Comparison of ENCODE assay signal across 8 cellular contexts in the genomic region with DNA sequence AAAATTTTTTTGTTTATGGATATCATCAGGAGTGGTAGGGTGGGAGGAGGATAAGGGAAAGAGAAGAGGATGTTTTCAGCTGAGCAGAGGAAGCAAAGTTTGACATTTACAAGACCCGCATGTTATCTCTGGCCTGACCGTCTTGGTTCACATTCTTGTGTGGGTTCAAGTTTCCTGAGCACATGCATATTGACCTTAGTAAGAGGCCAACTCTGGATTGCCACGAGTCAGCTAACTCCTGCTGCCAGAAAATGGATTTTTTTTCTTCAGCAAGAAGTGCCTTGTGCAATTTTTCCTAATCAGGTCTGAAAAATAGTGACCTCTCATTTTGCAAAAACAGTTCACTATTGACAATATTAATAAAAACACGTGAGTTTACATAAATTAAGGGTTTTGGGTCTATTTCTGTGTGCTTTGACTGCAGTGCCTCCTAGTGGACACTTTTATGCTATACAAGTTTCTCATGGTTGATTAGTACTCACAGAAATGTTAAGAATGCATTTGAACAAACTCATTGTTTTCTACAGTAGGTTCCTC. TPM values are rescaled to one million over a fixed set of nuclear protein-coding genes. Genes with fewer than 3 reads are reported as not detected.
DNase-seq lines count a peak whose midpoint lies in the region; ATAC-seq and TF ChIP-seq lines count a peak whose summit lies in the region.

No MANE protein-coding gene starts in this region.

- no peak overlapping the region for H3K4me3 ChIP-seq in WI38 (ENCODE audit: low read depth, low read length)
- H3K4me3 ChIP-seq in left ventricle myocardium inferior = no peak overlapping the region
- H3K4me3 ChIP-seq in gastrocnemius medialis = no peak overlapping the region

- H3K27me3 ChIP-seq in left ventricle myocardium inferior (ENCODE audit: low read depth) = no peaks in the 10 kb centered on the region
- H3K27me3 ChIP-seq in gastrocnemius medialis = no peaks in the 10 kb centered on the region

- intact Hi-C loops in left ventricle myocardium inferior (cut with micrococcal nuclease) (loop anchor here (5.0 kb wide), 1 partner anchor 398 kb away; no protein-coding TSS in a partner anchor), gastrocnemius medialis (cut with DNase I; ENCODE audit: low total_unique reads) (loop anchor here (1.0 kb wide), 1 partner anchor 399 kb away; no protein-coding TSS in a partner anchor)

- DNase-seq in AG20443 (ENCODE audit: low spot score) (peak; percentile 47), NCI-H2029 treated with DMSO at 0.1 percent for 48 hours (lab: John Stamatoyannopoulos, UW) (peak; percentile 46), left ventricle myocardium inferior (no peak), gastrocnemius medialis (peak in 1 of 2 donors; percentile 17)

- H3K9me3 ChIP-seq in left ventricle myocardium inferior (replicated peaks) = no peaks in the 10 kb centered on the region
- no peaks in the 10 kb centered on the region for H3K9me3 ChIP-seq in gastrocnemius medialis

- TF ChIP-seq CTCF in WI38 (IDR thresholded peaks at IDR 0.05; ENCODE audit: low read depth, low read length) = peak; percentile 32; the same call in 1 of the 2 replicates
- TF ChIP-seq CTCF in left ventricle myocardium inferior (IDR thresholded peaks at IDR 0.05; ENCODE audit: borderline replicate concordance) = peak; percentile 87
- peak; percentile 63 to 86 (median 77) for TF ChIP-seq CTCF in gastrocnemius medialis (IDR thresholded peaks at IDR 0.05 in 4 of 5, conservative IDR thresholded peaks at IDR 0.05 in 1 of 5)

- H3K4me1 ChIP-seq in left ventricle myocardium inferior (peaks cover 10% of the 10 kb centered on the region), gastrocnemius medialis (peaks cover 15 to 23% of the 10 kb centered on the region in 2 donors)

- TF ChIP-seq POLR2A in gastrocnemius medialis (IDR thresholded peaks at IDR 0.05) = no peak

- no peaks in the 10 kb centered on the region for H3K36me3 ChIP-seq in left ventricle myocardium inferior
- no peaks in the 10 kb centered on the region for H3K36me3 ChIP-seq in gastrocnemius medialis

- H3K27ac ChIP-seq in left ventricle myocardium inferior (replicated peaks) (peak overlapping the region; percentile 41), gastrocnemius medialis (peak overlapping the region in 2 of 4 donors; percentile 3 to 6)

- in situ Hi-C loops in gastrocnemius medialis (cut with MboI; ENCODE audit: low sequenced_read_pairs in 4 of 4) = loop anchor here (10.0 to 25.0 kb wide), 3 partner anchors 253 to 728 kb away; a partner anchor contains a TSS

- ATAC-seq in GM19395 (IDR thresholded peaks at IDR 0.05; ENCODE audit: unreplicated experiment) (peak; percentile 50), gastrocnemius medialis (peak in 1 of 2 donors; percentile 64), GM19035 (IDR thresholded peaks at IDR 0.05; ENCODE audit: unreplicated experiment) (no peak), GM18519 (IDR thresholded peaks at IDR 0.05; ENCODE audit: low FRiP score, unreplicated experiment) (no peak)

RNA-seq across cellular contexts. Expression of a gene that starts 27.1 kb away (rescaled TPM):
- 3.7 TPM for total RNA-seq in left ventricle myocardium inferior
- total RNA-seq in gastrocnemius medialis = 1 to 10 TPM in 2 of 4 donors, under 1 TPM in 1, not detected in 1; 0.82 to 4.0 (median 4.0) TPM

Comparison
In these comparisons a context has a peak if more than half of its experiments do, and no peak if none do; other contexts are left out.
1. CTCF ChIP-seq: peak in every context shown above with its lines; median percentile 87 in left ventricle myocardium inferior; 77 in gastrocnemius medialis; 32 in WI38.